Comparison of ENCODE assay signal across 23 cellular contexts in the genomic region with DNA sequence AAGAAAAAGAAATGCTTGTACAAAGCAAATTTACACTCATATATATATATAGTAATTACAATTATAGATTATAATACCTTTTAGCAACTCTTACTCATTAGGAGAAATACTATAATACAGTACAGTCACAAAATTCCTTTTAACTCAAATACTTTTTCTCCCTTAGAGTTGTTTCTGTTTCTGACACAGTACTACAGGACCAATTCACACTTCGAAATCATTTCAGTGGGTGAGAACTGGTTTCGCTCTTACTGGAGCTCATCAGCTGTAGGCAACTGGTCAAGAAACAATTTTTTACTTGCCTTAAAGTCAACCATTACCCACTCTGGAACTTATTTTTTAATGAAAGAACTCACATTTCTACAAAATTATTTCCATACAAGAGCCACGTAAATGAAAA. TPM values are rescaled to one million over a fixed set of nuclear protein-coding genes. Genes with fewer than 3 reads are reported as not detected.
"Had no signal": no experiment of that assay in that cellular context is flagged by ENCODE, and none has a peak within 500 bp of the region (broad histone marks: within the 10 kb centered on the region; RNA-seq: fewer than 3 reads in every experiment).

No MANE protein-coding gene starts in this region.

- H3K27ac Mint-ChIP-seq: activated CD8-positive, alpha-beta T cell treated with anti-CD3 and anti-CD28 coated beads, Interleukin-2, amount 10 ng/mL, durations not matched to agents 7 days and 5 days; activated naive CD4-positive, alpha-beta T cell treated with anti-CD3 and anti-CD28 coated beads, Interleukin-2, amount 10 ng/mL, durations not matched to agents 7 days and 5 days; brain; dendritic cell treated with granulocyte-macrophage colony-stimulating factor and Interleukin-4, amounts not matched to agents 40 ng/mL and 50 ng/mL, for 4 days; stimulated activated naive B cell treated with anti-CD40 and anti-IgM and Interleukin-4, amounts not matched to agents 10 μg/mL and 1 μg/mL and 100 μg/mL, for 72 hours; T-helper 1 cell treated with Interleukin-12 subunit alpha and Interleukin-12 subunit beta and Interleukin-4 antibody, amounts not matched to agents 30 μg/mL and 1 μg/mL, for 36 hours had no signal

- H3K27ac ChIP-seq: lower lobe of right lung, right lobe of liver, skin epidermis had no signal

- H3K27me3 Mint-ChIP-seq: activated naive CD4-positive, alpha-beta T cell treated with anti-CD3 and anti-CD28 coated beads, Interleukin-2, amount 10 ng/mL, durations not matched to agents 7 days and 5 days; brain; dendritic cell treated with granulocyte-macrophage colony-stimulating factor and Interleukin-4, amounts not matched to agents 40 ng/mL and 50 ng/mL, for 4 days; stimulated activated naive B cell treated with anti-CD40 and anti-IgM and Interleukin-4, amounts not matched to agents 10 μg/mL and 1 μg/mL and 100 μg/mL, for 72 hours had no signal

- H3K27me3 ChIP-seq: right lobe of liver had no signal

- H3K4me3 Mint-ChIP-seq: activated CD8-positive, alpha-beta T cell treated with anti-CD3 and anti-CD28 coated beads, Interleukin-2, amount 10 ng/mL, durations not matched to agents 7 days and 5 days; activated naive CD4-positive, alpha-beta T cell treated with anti-CD3 and anti-CD28 coated beads, Interleukin-2, amount 10 ng/mL, durations not matched to agents 7 days and 5 days; brain; dendritic cell treated with granulocyte-macrophage colony-stimulating factor and Interleukin-4, amounts not matched to agents 40 ng/mL and 50 ng/mL, for 4 days; stimulated activated naive B cell treated with anti-CD40 and anti-IgM and Interleukin-4, amounts not matched to agents 10 μg/mL and 1 μg/mL and 100 μg/mL, for 72 hours; T-helper 1 cell treated with Interleukin-12 subunit alpha and Interleukin-12 subunit beta and Interleukin-4 antibody, amounts not matched to agents 30 μg/mL and 1 μg/mL, for 36 hours had no signal

- DNase-seq: activated CD4-positive, alpha-beta T cell treated with anti-CD3 and anti-CD28 coated beads, Interleukin-2, amount 50 U/mL, for 1 hour; activated CD4-positive, CD25-positive, alpha-beta regulatory T cell; activated CD8-positive, alpha-beta T cell treated with anti-CD3 and anti-CD28 coated beads, Interleukin-2, amount 10 ng/mL, durations not matched to agents 7 days and 5 days; activated naive CD4-positive, alpha-beta T cell treated with anti-CD3 and anti-CD28 coated beads, Interleukin-2, amount 10 ng/mL, durations not matched to agents 7 days and 5 days; activated T-cell treated with anti-CD3 and anti-CD28 coated beads, Interleukin-2, amount 50 U/mL, for 1 hour; anterior cingulate cortex; effector CD4-positive, alpha-beta T cell; erythroblast; foreskin fibroblast; kidney; lower lobe of right lung; mesendoderm; mucosa of descending colon; occipital lobe; right lobe of liver; stimulated activated naive B cell treated with anti-CD40 and anti-IgM and Interleukin-4, amounts not matched to agents 10 μg/mL and 1 μg/mL and 100 μg/mL, for 72 hours; T1000 had no signal

- ATAC-seq: activated CD8-positive, alpha-beta T cell treated with anti-CD3 and anti-CD28 coated beads, Interleukin-2, amount 10 ng/mL, durations not matched to agents 7 days and 5 days; lower lobe of right lung; mucosa of descending colon; right lobe of liver; stimulated activated naive B cell treated with anti-CD40 and anti-IgM and Interleukin-4, amounts not matched to agents 10 μg/mL and 1 μg/mL and 100 μg/mL, for 72 hours had no signal

- H3K36me3 ChIP-seq: lower lobe of right lung, right lobe of liver had no signal

- H3K4me3 ChIP-seq: lower lobe of right lung, mucosa of descending colon, right lobe of liver, skin epidermis had no signal

RNA-seq across cellular contexts. Expression of gene TDRD1, which starts 11.2 kb away (rescaled TPM):
- total RNA-seq: activated CD8-positive, alpha-beta T cell treated with anti-CD3 and anti-CD28 coated beads, Interleukin-2, amount 10 ng/mL, durations not matched to agents 7 days and 5 days; fibroblast of lung; neural crest cell had no signal
